Comparison of ENCODE assay signal across 24 cellular contexts in genomic region chr2:65026154-65026553, GRCh38. TPM values are rescaled to one million over a fixed set of nuclear protein-coding genes. Genes with fewer than 3 reads are reported as not detected.
DNase-seq lines count a peak whose midpoint lies in the region; TF ChIP-seq lines count a peak whose summit lies in the region.
"Had no signal": no experiment of that assay in that cellular context is flagged by ENCODE, and none has a peak within 500 bp of the region (broad histone marks: within the 10 kb centered on the region; RNA-seq: fewer than 3 reads in every experiment).

No MANE protein-coding gene starts in this region.

- no peak overlapping the region for H3K4me3 Mint-ChIP-seq in neural crest cell
- H3K4me3 Mint-ChIP-seq in H9: no peak overlapping the region
- H3K4me3 Mint-ChIP-seq: activated CD4-positive, alpha-beta T cell treated with anti-CD3 and anti-CD28 coated beads for 36 hours; activated naive CD4-positive, alpha-beta T cell treated with anti-CD3 and anti-CD28 coated beads, Interleukin-2, amount 10 ng/mL, durations not matched to agents 7 days and 5 days; activated T-cell treated with anti-CD3 and anti-CD28 coated beads, Interleukin-2, amount 50 U/mL, for 4 hours had no signal

- WGBS in H9 (ENCODE audit: extremely low coverage, insufficient read length, low lambda C conversion rate): no CpG with 5 or more reads among the region's 8 CpGs

- no peak overlapping the region for H3K18ac ChIP-seq in H9 (ENCODE audit: insufficient read length, low read depth, low read length)

- no peaks in the 10 kb centered on the region for H3K27me3 ChIP-seq in BLaER1 treated with 17β-estradiol and CSF1 and Interleukin-3, amounts not matched to agents 10 nM and 100 nM
- H3K27me3 ChIP-seq in MM.1S (replicated peaks; ENCODE audit: insufficient read depth, low read length) (no peaks in the 10 kb centered on the region), H9 (ENCODE audit: insufficient read depth, low read length) (no peaks in the 10 kb centered on the region)
- H3K27me3 ChIP-seq: cardiac muscle cell, SJSA1, testis, vagina had no signal

- H2AK5ac ChIP-seq in H9 (ENCODE audit: insufficient read length, low read length): no peak overlapping the region

- no peak overlapping the region for H3K23ac ChIP-seq in H9 (ENCODE audit: insufficient read length, low read depth, low read length)

- H3K4me1 ChIP-seq in BLaER1 treated with 17β-estradiol and CSF1 and Interleukin-3, amounts not matched to agents 10 nM and 100 nM: peaks cover 54 to 73% (median 62%) of the 10 kb centered on the region in 10 experiments
- peaks cover 33% of the 10 kb centered on the region for H3K4me1 ChIP-seq in MM.1S (ENCODE audit: low read length)
- peaks cover 8% of the 10 kb centered on the region for H3K4me1 ChIP-seq in H9 (ENCODE audit: insufficient read depth, low read length)
- H3K4me1 ChIP-seq: testis had no signal

- no peak overlapping the region for H3K56ac ChIP-seq in H9 (ENCODE audit: insufficient read length, low read depth, low read length)

- H3K4me1 Mint-ChIP-seq in neural crest cell: peaks cover 10% of the 10 kb centered on the region
- peaks cover 12 to 13% of the 10 kb centered on the region in 2 experiments for H3K4me1 Mint-ChIP-seq in H9

- peak overlapping the region; percentile 35 to 88 (median 66) for H3K4me2 ChIP-seq in BLaER1 treated with 17β-estradiol and CSF1 and Interleukin-3, amounts not matched to agents 10 nM and 100 nM
- H3K4me2 ChIP-seq in MM.1S (ENCODE audit: low read depth, low read length) (no peak overlapping the region), H9 (ENCODE audit: insufficient read depth, insufficient read length, low read length) (no peak overlapping the region)

- no peak overlapping the region for H3K4me3 ChIP-seq in BLaER1 treated with 17β-estradiol and CSF1 and Interleukin-3, amounts not matched to agents 10 nM and 100 nM
- no peak overlapping the region for H3K4me3 ChIP-seq in MM.1S (ENCODE audit: low read length)
- H3K4me3 ChIP-seq: cardiac muscle cell, SJSA1, testis, vagina had no signal

- no peak overlapping the region for H2BK12ac ChIP-seq in H9 (ENCODE audit: insufficient read length, low read depth, low read length)

- H3K27me3 Mint-ChIP-seq in neural crest cell (ENCODE audit: low read depth) (no peaks in the 10 kb centered on the region), H9 (ENCODE audit: low read depth) (peaks cover 2% of the 10 kb centered on the region; the same call in 1 of the 2 replicates)
- H3K27me3 Mint-ChIP-seq: activated CD4-positive, alpha-beta T cell treated with anti-CD3 and anti-CD28 coated beads for 36 hours; activated naive CD4-positive, alpha-beta T cell treated with anti-CD3 and anti-CD28 coated beads, Interleukin-2, amount 10 ng/mL, durations not matched to agents 7 days and 5 days had no signal

- H3K4ac ChIP-seq in H9 (ENCODE audit: low read depth, low read length): no peak overlapping the region

- no peaks in the 10 kb centered on the region for H3K79me1 ChIP-seq in H9 (ENCODE audit: insufficient read depth, low read depth, low read length, poor library complexity, severe bottlenecking)

- no peak overlapping the region for H3T11ph ChIP-seq in H9 (ENCODE audit: low read length)

- peaks cover 18 to 35% (median 29%) of the 10 kb centered on the region in 11 experiments for H3K36me3 ChIP-seq in BLaER1 treated with 17β-estradiol and CSF1 and Interleukin-3, amounts not matched to agents 10 nM and 100 nM
- peaks cover 18% of the 10 kb centered on the region for H3K36me3 ChIP-seq in MM.1S (replicated peaks; ENCODE audit: insufficient read depth, low read length)
- H3K36me3 ChIP-seq: vagina had no signal

- no peak overlapping the region for H2BK15ac ChIP-seq in H9 (ENCODE audit: low read depth, low read length)

- H4K91ac ChIP-seq in H9 (ENCODE audit: insufficient read length, low read depth, low read length): no peak overlapping the region

- no peaks in the 10 kb centered on the region for H3K9me3 ChIP-seq in BLaER1 treated with 17β-estradiol and CSF1 and Interleukin-3, amounts not matched to agents 10 nM and 100 nM (replicated peaks in 1 of 11)
- no peaks in the 10 kb centered on the region for H3K9me3 ChIP-seq in MM.1S (replicated peaks; ENCODE audit: insufficient read depth, low read length)
- no peaks in the 10 kb centered on the region for H3K9me3 ChIP-seq in H9 (ENCODE audit: control insufficient read depth, low read depth, low read length)
- H3K9me3 ChIP-seq: SJSA1, testis, vagina had no signal

- DNase-seq in MM.1S: no peak
- DNase-seq in neural crest cell (ENCODE audit: low read depth, low spot score): no peak
- DNase-seq in SHP77 treated with DMSO at 0.1 percent for 48 hours (lab: John Stamatoyannopoulos, UW): no peak
- no peak for DNase-seq in activated CD8-positive, alpha-beta memory T cell treated with anti-CD3 and anti-CD28 coated beads for 24 hours
- DNase-seq in H9: no peak
- DNase-seq in NCI-H1930 (lab: John Stamatoyannopoulos, UW): no peak
- DNase-seq: ACHN; activated CD4-positive, alpha-beta T cell treated with anti-CD3 and anti-CD28 coated beads for 36 hours; activated naive CD4-positive, alpha-beta T cell treated with anti-CD3 and anti-CD28 coated beads, Interleukin-2, amount 10 ng/mL, durations not matched to agents 7 days and 5 days; activated T-cell treated with anti-CD3 and anti-CD28 coated beads, Interleukin-2, amount 50 U/mL, for 4 hours; anterior cingulate cortex; C1 segment of cervical spinal cord; GOT3; kidney; NCI-H146; NCI-H524; small intestine; T-helper 1 cell; testis had no signal

- no peak overlapping the region for H3K9ac ChIP-seq in BLaER1 treated with 17β-estradiol and CSF1 and Interleukin-3, amounts not matched to agents 10 nM and 100 nM
- H3K9ac ChIP-seq in MM.1S (ENCODE audit: low read length) (no peak overlapping the region), H9 (ENCODE audit: extremely low read depth, insufficient read length, low read length) (no peak overlapping the region)

- no peak overlapping the region for H3K14ac ChIP-seq in H9 (ENCODE audit: insufficient read depth, low read length)

- H3K79me2 ChIP-seq in MM.1S (ENCODE audit: low read length) (peaks cover 44% of the 10 kb centered on the region), H9 (ENCODE audit: insufficient read depth, low read length) (no peaks in the 10 kb centered on the region)

- H4K5ac ChIP-seq in H9 (ENCODE audit: insufficient read length, low read depth, low read length): no peak overlapping the region

- H4K8ac ChIP-seq in H9 (replicated peaks; ENCODE audit: insufficient read length, low read depth, low read length): no peak overlapping the region

- no peak for TF ChIP-seq CTCF in MM.1S (IDR thresholded peaks at IDR 0.05; ENCODE audit: low read length)
- no peak for TF ChIP-seq CTCF in neural crest cell (conservative IDR thresholded peaks at IDR 0.05)
- TF ChIP-seq CTCF in H9 (conservative IDR thresholded peaks at IDR 0.05): no peak

- peaks cover 59% of the 10 kb centered on the region for H3F3A ChIP-seq in MM.1S (ENCODE audit: insufficient read depth, low read length)

- H4K20me1 ChIP-seq in BLaER1 treated with 17β-estradiol and CSF1 and Interleukin-3, amounts not matched to agents 10 nM and 100 nM: peaks cover 0 to 6% (median 0%) of the 10 kb centered on the region in 11 experiments; a peak in 2 of 22 replicates
- H4K20me1 ChIP-seq in MM.1S (ENCODE audit: insufficient read depth, low read length): no peaks in the 10 kb centered on the region
- no peaks in the 10 kb centered on the region for H4K20me1 ChIP-seq in H9 (ENCODE audit: control insufficient read depth, insufficient read depth, insufficient read length)

- H3K36me3 Mint-ChIP-seq in neural crest cell (ENCODE audit: low read depth): no peaks in the 10 kb centered on the region
- H3K36me3 Mint-ChIP-seq in H9 (ENCODE audit: insufficient read depth in 1 of 3, low read depth in 3 of 3): no peaks in the 10 kb centered on the region; a peak in 1 of 7 replicates

- H3K9me2 ChIP-seq in MM.1S (replicated peaks; ENCODE audit: insufficient read depth, low read length): no peaks in the 10 kb centered on the region

- peak overlapping the region; percentile 22 for H3K27ac Mint-ChIP-seq in neural crest cell (ENCODE audit: unreplicated experiment)
- peak overlapping the region in 1 of 3 experiments; percentile 2; a peak in 1 of 7 replicates for H3K27ac Mint-ChIP-seq in H9
- H3K27ac Mint-ChIP-seq: activated CD4-positive, alpha-beta T cell treated with anti-CD3 and anti-CD28 coated beads for 36 hours; activated naive CD4-positive, alpha-beta T cell treated with anti-CD3 and anti-CD28 coated beads, Interleukin-2, amount 10 ng/mL, durations not matched to agents 7 days and 5 days had no signal

- no peaks in the 10 kb centered on the region for H3K23me2 ChIP-seq in H9 (ENCODE audit: insufficient read length, low read depth, low read length, poor library complexity, severe bottlenecking)

- no peak overlapping the region for H2BK5ac ChIP-seq in H9 (ENCODE audit: insufficient read length, low read length)

- H2BK20ac ChIP-seq in H9 (ENCODE audit: low read depth, low read length, poor library complexity, severe bottlenecking): no peak overlapping the region

- no peak overlapping the region for H2AFZ ChIP-seq in MM.1S (ENCODE audit: low read length)
- H2AFZ ChIP-seq in H9 (ENCODE audit: low read length): no peak overlapping the region

- peak overlapping the region in 7 of 11 experiments; percentile 1 to 56 (median 27); a peak in 10 of 22 replicates for H3K27ac ChIP-seq in BLaER1 treated with 17β-estradiol and CSF1 and Interleukin-3, amounts not matched to agents 10 nM and 100 nM
- H3K27ac ChIP-seq in MM.1S (ENCODE audit: low read length): peak overlapping the region; percentile 29; the same call in 1 of the 2 replicates
- H3K27ac ChIP-seq in cingulate gyrus (ENCODE audit: low read depth, low read length): peak overlapping the region; percentile 29
- H3K27ac ChIP-seq in H9 (ENCODE audit: insufficient read length, low read depth, low read length): no peak overlapping the region
- H3K27ac ChIP-seq: cardiac muscle cell, SJSA1, testis, vagina had no signal

- no peak overlapping the region for H2BK120ac ChIP-seq in H9 (ENCODE audit: low read depth, low read length, poor library complexity, severe bottlenecking)

- H3K9me3 Mint-ChIP-seq in neural crest cell (no peaks in the 10 kb centered on the region), H9 (no peaks in the 10 kb centered on the region)
- H3K9me3 Mint-ChIP-seq: activated naive CD4-positive, alpha-beta T cell treated with anti-CD3 and anti-CD28 coated beads, Interleukin-2, amount 10 ng/mL, durations not matched to agents 7 days and 5 days; activated T-cell treated with anti-CD3 and anti-CD28 coated beads, Interleukin-2, amount 50 U/mL, for 4 hours had no signal

RNA-seq across cellular contexts. Expression of gene CEP68, which starts 30.1 kb away (rescaled TPM):
- total RNA-seq in neural crest cell (25.0 and 29.0 TPM in 2 replicates), H9 (2021) (18.5 and 20.2 TPM in 2 replicates)

RNA-seq across cellular contexts. Expression of gene SLC1A4, which starts 37.0 kb away (rescaled TPM):
- 26.4 and 26.8 TPM in 2 replicates for total RNA-seq in neural crest cell
- total RNA-seq in H9 (2021): 1.1 and 1.9 TPM in 2 replicates

Comparison
In these comparisons a context has a peak if more than half of its experiments do, and no peak if none do; other contexts are left out.
1. H3K4me2 ChIP-seq: peak in BLaER1 treated with 17β-estradiol and CSF1 and Interleukin-3, amounts not matched to agents 10 nM and 100 nM (11 of 11); none in MM.1S (single experiment) and H9 (single experiment).